In the genomic region with DNA sequence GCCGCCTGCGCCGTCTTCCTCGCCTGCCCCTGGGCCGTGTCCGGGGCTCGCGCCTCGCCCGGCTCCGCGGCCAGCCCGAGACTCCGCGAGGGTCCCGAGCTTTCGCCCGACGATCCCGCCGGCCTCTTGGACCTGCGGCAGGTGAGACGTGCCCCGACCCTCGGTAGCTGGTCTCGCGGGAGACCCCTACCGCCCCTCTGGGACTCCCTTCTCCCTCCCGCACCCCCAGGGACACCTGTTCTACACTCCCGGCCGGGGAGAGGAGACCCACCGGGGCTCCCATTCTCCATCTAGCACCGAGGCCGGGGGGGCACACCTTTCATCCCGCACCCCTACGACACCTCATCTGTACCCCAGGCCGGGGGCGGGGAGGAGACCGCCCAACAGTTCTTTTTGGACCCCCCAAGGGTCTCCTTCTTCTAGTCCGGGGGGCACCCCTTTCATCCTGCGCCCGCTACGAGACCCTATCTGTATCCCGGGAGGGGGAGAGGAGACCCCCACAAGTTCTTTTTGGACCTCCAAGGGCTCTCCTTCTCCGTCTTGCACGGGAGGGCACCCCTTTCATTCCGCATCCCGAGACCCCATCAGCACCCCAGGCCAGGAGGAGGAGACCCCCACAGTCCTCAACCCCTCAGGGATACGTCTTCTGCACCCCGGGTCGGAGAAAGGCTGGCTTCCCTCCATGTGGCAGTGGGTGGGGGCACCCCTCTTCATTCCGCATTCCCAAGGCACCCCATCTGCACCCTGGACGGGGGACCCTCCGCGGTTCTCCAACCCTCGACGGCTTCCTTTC, we compare ENCODE assay signal across 8 cellular contexts. TPM values are rescaled to one million over a fixed set of nuclear protein-coding genes. Genes with fewer than 3 reads are reported as not detected.
DNase-seq lines count a peak whose midpoint lies in the region; ATAC-seq and TF ChIP-seq lines count a peak whose summit lies in the region.

No MANE protein-coding gene starts in this region.

- ATAC-seq in GM19467 (IDR thresholded peaks at IDR 0.05; ENCODE audit: unreplicated experiment) (peak; percentile 2), GM18909 (IDR thresholded peaks at IDR 0.05; ENCODE audit: poor library complexity, unreplicated experiment) (no peak), HG02798 (IDR thresholded peaks at IDR 0.05; ENCODE audit: poor library complexity, unreplicated experiment) (no peak)

- H4K20me1 ChIP-seq in SK-N-SH (ENCODE audit: insufficient read depth) = no peaks in the 10 kb centered on the region

- no peak for TF ChIP-seq RAD21 in SK-N-SH (IDR thresholded peaks at IDR 0.05; ENCODE audit: low read length)

- TF ChIP-seq EP300 in SK-N-SH (IDR thresholded peaks at IDR 0.05; ENCODE audit: borderline replicate concordance in 1 of 2, low read depth in 1 of 2, low read length in 1 of 2) = no peak

- no peak for TF ChIP-seq CTCF in SK-N-SH (IDR thresholded peaks at IDR 0.05)
- TF ChIP-seq CTCF in fibroblast of villous mesenchyme (IDR thresholded peaks at IDR 0.05; ENCODE audit: insufficient read depth, low read depth, low read length) = no peak

- H3K4me1 ChIP-seq in SK-N-SH (ENCODE audit: control insufficient read depth in 1 of 2, insufficient read depth in 2 of 2, low read depth in 1 of 2, low read length in 1 of 2) (no peaks in the 10 kb centered on the region; a peak in 1 of 4 replicates), skeletal muscle tissue (ENCODE audit: control insufficient read depth in 3 of 3, insufficient read depth in 3 of 3, low read length in 3 of 3) (peaks cover 11 to 33% (median 31%) of the 10 kb centered on the region in 3 donors)

- CTCF ChIA-PET in SK-N-SH (lab: Yijun Ruan, JAX) = interaction anchor here (0.7 kb wide), 1 partner anchor 20 kb away, joined by 3 read pairs; no protein-coding TSS in a partner anchor

- POLR2A ChIA-PET in SK-N-SH (lab: Yijun Ruan, JAX) = no interaction called here

- H3K79me2 ChIP-seq in SK-N-SH (ENCODE audit: insufficient read depth) = peaks cover 14% of the 10 kb centered on the region

- H3K9ac ChIP-seq in SK-N-SH = peak overlapping the region; percentile 89; the same call in 1 of the 2 replicates
- peak overlapping the region; percentile 83 to 96 (median 86) for H3K9ac ChIP-seq in skeletal muscle tissue (ENCODE audit: low read depth in 1 of 3, low read length in 3 of 3)

- H3K4me2 ChIP-seq in SK-N-SH = peak overlapping the region; percentile 100

- peak overlapping the region; percentile 96; the same call in 1 of the 2 replicates for H2AFZ ChIP-seq in SK-N-SH (ENCODE audit: low read depth)

- H3K36me3 ChIP-seq in SK-N-SH (replicated peaks in 1 of 2; ENCODE audit: control insufficient read depth in 1 of 2, insufficient read depth in 2 of 2, low read length in 1 of 2) = no peaks in the 10 kb centered on the region
- no peaks in the 10 kb centered on the region for H3K36me3 ChIP-seq in skeletal muscle tissue (ENCODE audit: control insufficient read depth in 3 of 3, insufficient read depth in 3 of 3, low read length in 3 of 3)

- H3K9me2 ChIP-seq in SK-N-SH = no peaks in the 10 kb centered on the region

- H3K4me3 ChIP-seq in SK-N-SH (ENCODE audit: low read depth in 2 of 2, low read length in 1 of 2) = peak overlapping the region; percentile 41 to 69
- peak overlapping the region; percentile 68 for H3K4me3 ChIP-seq in fibroblast of villous mesenchyme (ENCODE audit: low read depth, low read length)
- H3K4me3 ChIP-seq in skeletal muscle tissue (ENCODE audit: low read length in 3 of 3) = peak overlapping the region; percentile 89 to 99 (median 95)

- H3K9me3 ChIP-seq in SK-N-SH (no peaks in the 10 kb centered on the region), skeletal muscle tissue (ENCODE audit: control insufficient read depth in 3 of 3, low read length in 3 of 3) (no peaks in the 10 kb centered on the region)

- peaks cover 15% of the 10 kb centered on the region; the same call in 1 of the 2 replicates for H3K27me3 ChIP-seq in SK-N-SH (ENCODE audit: insufficient read depth)
- peaks cover 11 to 27% (median 14%) of the 10 kb centered on the region in 3 donors for H3K27me3 ChIP-seq in skeletal muscle tissue (ENCODE audit: control insufficient read depth in 3 of 3, insufficient read depth in 3 of 3, low read length in 3 of 3)

- WGBS in SK-N-SH (ENCODE audit: low lambda C conversion rate) = 15% methylated on average over 26 of the region's 57 CpGs

- no peak for DNase-seq in SK-N-SH
- no peak for DNase-seq in fibroblast of villous mesenchyme (ENCODE audit: low read depth)
- DNase-seq in midbrain (lab: John Stamatoyannopoulos, UW) = no peak
- DNase-seq in NCI-H446 (lab: John Stamatoyannopoulos, UW) = no peak

- H3F3A ChIP-seq in SK-N-SH (replicated peaks; ENCODE audit: insufficient read depth) = peaks cover 11% of the 10 kb centered on the region

- H3K27ac ChIP-seq in SK-N-SH (ENCODE audit: low read depth in 2 of 2, low read length in 1 of 2) (no peak overlapping the region; a peak in 1 of 4 replicates), skeletal muscle tissue (ENCODE audit: low read depth, low read length) (peak overlapping the region; percentile 86)

TF ChIP-seq in SK-N-SH, 30 proteins besides CTCF, POLR2A, EP300 and RAD21:
- no peak for TF ChIP-seq GABPA (IDR thresholded peaks at IDR 0.05; ENCODE audit: low read depth)

RNA-seq across cellular contexts. Expression of gene TNFSF9, which starts 0.5 kb away (rescaled TPM):
- 9.9 and 10.7 TPM in 2 replicates for polyA plus RNA-seq in SK-N-SH (2012; rRNA removed)
- polyA plus RNA-seq in SK-N-SH (2012; cell fraction: cytosol; rRNA removed) = 7.1 and 7.4 TPM in 2 replicates
- 6.4 and 7.8 TPM in 2 replicates for polyA plus RNA-seq in SK-N-SH (2012; cell fraction: nucleus; rRNA removed)
- total RNA-seq in fibroblast of villous mesenchyme (0.32 TPM in 1 of 2 replicates, not detected in the other), skeletal muscle tissue (1.0 TPM)

RNA-seq across cellular contexts. Expression of gene TUBB4A, which starts 29.2 kb away (rescaled TPM):
- 2.3 and 4.5 TPM in 2 replicates for polyA plus RNA-seq in SK-N-SH (2012; rRNA removed)
- polyA plus RNA-seq in SK-N-SH (2012; cell fraction: cytosol; rRNA removed) = 2.3 and 3.9 TPM in 2 replicates
- polyA plus RNA-seq in SK-N-SH (2012; cell fraction: nucleus; rRNA removed) = 2.4 and 3.2 TPM in 2 replicates
- total RNA-seq in fibroblast of villous mesenchyme = not detected in 2 replicates
- total RNA-seq in skeletal muscle tissue = not detected

RNA-seq across cellular contexts. Expression of gene DENND1C, which starts 49.8 kb away (rescaled TPM):
- polyA plus RNA-seq in SK-N-SH (2012; rRNA removed) = 0.05 and 0.11 TPM in 2 replicates
- polyA plus RNA-seq in SK-N-SH (2012; cell fraction: cytosol; rRNA removed) = 0.03 and 0.04 TPM in 2 replicates
- 0.08 and 0.12 TPM in 2 replicates for polyA plus RNA-seq in SK-N-SH (2012; cell fraction: nucleus; rRNA removed)
- not detected in 2 replicates for total RNA-seq in fibroblast of villous mesenchyme
- total RNA-seq in skeletal muscle tissue = not detected

RNA-seq across cellular contexts. Expression of gene CD70, which starts 59.6 kb away (rescaled TPM):
- polyA plus RNA-seq in SK-N-SH (2012; rRNA removed) = 117 and 142 TPM in 2 replicates
- polyA plus RNA-seq in SK-N-SH (2012; cell fraction: cytosol; rRNA removed) = 74.9 and 90.7 TPM in 2 replicates
- polyA plus RNA-seq in SK-N-SH (2012; cell fraction: nucleus; rRNA removed) = 59.8 and 68.2 TPM in 2 replicates
- total RNA-seq in fibroblast of villous mesenchyme (not detected in 2 replicates), skeletal muscle tissue (1.0 TPM)
